Comparison of ENCODE assay signal across 37 cellular contexts in the genomic region with DNA sequence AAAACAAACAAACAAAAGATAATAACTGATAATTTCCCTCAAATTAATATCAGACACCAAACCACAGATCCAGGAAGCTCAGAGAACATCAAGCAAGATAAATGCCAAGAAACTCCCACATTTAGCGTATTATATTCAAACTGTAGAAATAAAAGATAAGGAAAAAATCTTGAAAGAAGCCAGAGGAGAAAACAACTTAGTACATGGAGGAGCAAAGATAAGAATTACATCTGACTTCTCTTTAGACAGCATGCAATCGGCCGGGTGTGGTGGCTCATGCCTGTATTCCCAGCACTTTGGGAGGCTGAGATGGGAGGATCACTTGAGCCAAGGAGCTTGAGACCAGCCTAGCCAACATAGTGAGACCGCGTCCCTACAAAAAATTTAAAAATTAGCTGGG. TPM values are rescaled to one million over a fixed set of nuclear protein-coding genes. Genes with fewer than 3 reads are reported as not detected.
"Had no signal": no experiment of that assay in that cellular context is flagged by ENCODE, and none has a peak within 500 bp of the region (broad histone marks: within the 10 kb centered on the region; RNA-seq: fewer than 3 reads in every experiment).

No MANE protein-coding gene starts in this region.

- H3K9me3 ChIP-seq: adrenal gland, ascending aorta, gastroesophageal sphincter, tibial nerve had no signal

- H3K9me3 Mint-ChIP-seq: activated naive CD4-positive, alpha-beta T cell treated with anti-CD3 and anti-CD28 coated beads for 36 hours; activated naive CD8-positive, alpha-beta T cell treated with anti-CD3 and anti-CD28 coated beads for 36 hours; effector memory CD8-positive, alpha-beta T cell; stimulated activated naive CD8-positive, alpha-beta T cell treated with anti-CD3 and anti-CD28 coated beads, Interleukin-15, amount 100 ng/mL, for 72 hours had no signal

- DNase-seq: activated CD4-positive, alpha-beta T cell treated with anti-CD3 and anti-CD28 coated beads for 1 hour; activated CD4-positive, alpha-beta T cell treated with anti-CD3 and anti-CD28 coated beads, Interleukin-2, amount 50 U/mL, for 1 hour; activated CD8-positive, alpha-beta memory T cell treated with anti-CD3 and anti-CD28 coated beads for 24 hours; activated CD8-positive, alpha-beta memory T cell treated with anti-CD3 and anti-CD28 coated beads, Interleukin-2, amount 50 U/mL, for 4 hours; activated effector memory CD4-positive, alpha-beta T cell treated with anti-CD3 and anti-CD28 coated beads, Interleukin-2, amount 50 U/mL, for 16 hours; activated naive CD4-positive, alpha-beta T cell treated with anti-CD3 and anti-CD28 coated beads for 36 hours; activated naive CD8-positive, alpha-beta T cell treated with anti-CD3 and anti-CD28 coated beads for 36 hours; activated T-cell treated with anti-CD3 and anti-CD28 coated beads, Interleukin-2, amount 50 U/mL, for 1 hour; adrenal gland; cortex of kidney; effector memory CD8-positive, alpha-beta T cell; hippocampal formation; kidney; left colon; midbrain; naive thymus-derived CD4-positive, alpha-beta T cell; stimulated activated CD4-positive, alpha-beta T cell treated with anti-CD3 and anti-CD28 coated beads, Interleukin-4, amount 100 ng/mL, for 24 hours; stimulated activated naive CD8-positive, alpha-beta T cell treated with anti-CD3 and anti-CD28 coated beads, Interleukin-15, amount 100 ng/mL, for 72 hours; substantia nigra had no signal

- H3K27me3 Mint-ChIP-seq: activated naive CD8-positive, alpha-beta T cell treated with anti-CD3 and anti-CD28 coated beads for 36 hours; brain; effector memory CD8-positive, alpha-beta T cell; naive thymus-derived CD4-positive, alpha-beta T cell; stimulated activated memory B cell treated with anti-CD40 and anti-IgM and Interleukin-4, amounts not matched to agents 10 μg/mL and 1 μg/mL and 100 μg/mL, for 72 hours; stimulated activated naive CD8-positive, alpha-beta T cell treated with anti-CD3 and anti-CD28 coated beads, Interleukin-15, amount 100 ng/mL, for 72 hours had no signal

- H3K27me3 ChIP-seq: adrenal gland, ascending aorta, gastroesophageal sphincter, tibial nerve had no signal

- ATAC-seq: effector memory CD8-positive, alpha-beta T cell; gastroesophageal sphincter; left colon; naive thymus-derived CD4-positive, alpha-beta T cell; sciatic nerve; stimulated activated memory B cell treated with anti-CD40 and anti-IgM and Interleukin-4, amounts not matched to agents 10 μg/mL and 1 μg/mL and 100 μg/mL, for 72 hours; stimulated activated naive CD8-positive, alpha-beta T cell treated with anti-CD3 and anti-CD28 coated beads, Interleukin-15, amount 100 ng/mL, for 72 hours; WTC11 had no signal

- H3K27ac Mint-ChIP-seq: activated naive CD4-positive, alpha-beta T cell treated with anti-CD3 and anti-CD28 coated beads for 36 hours; activated naive CD8-positive, alpha-beta T cell treated with anti-CD3 and anti-CD28 coated beads for 36 hours; stimulated activated memory B cell treated with anti-CD40 and anti-IgM and Interleukin-4, amounts not matched to agents 10 μg/mL and 1 μg/mL and 100 μg/mL, for 72 hours; stimulated activated naive CD8-positive, alpha-beta T cell treated with anti-CD3 and anti-CD28 coated beads, Interleukin-15, amount 100 ng/mL, for 72 hours; WTC11 had no signal

- H3K36me3 ChIP-seq: adrenal gland, ascending aorta had no signal

- H3K27ac ChIP-seq: adrenal gland, ascending aorta, gastroesophageal sphincter, skin epidermis, tibial nerve had no signal

- H3K4me1 ChIP-seq: adrenal gland, ascending aorta, gastroesophageal sphincter, tibial nerve had no signal

- H3K4me3 Mint-ChIP-seq: activated naive CD4-positive, alpha-beta T cell treated with anti-CD3 and anti-CD28 coated beads for 36 hours; activated naive CD8-positive, alpha-beta T cell treated with anti-CD3 and anti-CD28 coated beads for 36 hours; activated T-helper 1 cell treated with anti-CD3 and anti-CD28 coated beads, Interleukin-12 subunit alpha, Interleukin-12 subunit beta, Interleukin-2, Interleukin-4 antibody, amounts not matched to agents 30 ng/mL and 10 ng/mL and 1 ng/mL, durations not matched to agents 14 hours and 24 hours and 36 hours; brain; effector memory CD8-positive, alpha-beta T cell; stimulated activated memory B cell treated with anti-CD40 and anti-IgM and Interleukin-4, amounts not matched to agents 10 μg/mL and 1 μg/mL and 100 μg/mL, for 72 hours; stimulated activated naive CD8-positive, alpha-beta T cell treated with anti-CD3 and anti-CD28 coated beads, Interleukin-15, amount 100 ng/mL, for 72 hours; WTC11 had no signal

- H3K36me3 Mint-ChIP-seq: activated naive CD8-positive, alpha-beta T cell treated with anti-CD3 and anti-CD28 coated beads for 36 hours; WTC11 had no signal

- H3K4me3 ChIP-seq: adrenal gland, ascending aorta, gastroesophageal sphincter, skin epidermis, tibial nerve had no signal

RNA-seq across cellular contexts. Expression of gene MLANA, which starts 17.2 kb away (rescaled TPM):
- total RNA-seq: activated naive CD4-positive, alpha-beta T cell treated with anti-CD3 and anti-CD28 coated beads for 36 hours; activated naive CD8-positive, alpha-beta T cell treated with anti-CD3 and anti-CD28 coated beads for 36 hours; activated T-helper 1 cell treated with anti-CD3 and anti-CD28 coated beads, Interleukin-12 subunit alpha, Interleukin-12 subunit beta, Interleukin-2, Interleukin-4 antibody, amounts not matched to agents 30 ng/mL and 10 ng/mL and 1 ng/mL, durations not matched to agents 14 hours and 24 hours and 36 hours; adrenal gland; ascending aorta; cardiac septum; chondrocyte; endothelial cell of umbilical vein; fibroblast of lung; fibroblast of villous mesenchyme; gastroesophageal sphincter; kidney; left colon; naive thymus-derived CD4-positive, alpha-beta T cell; osteocyte; posterior vena cava; sciatic nerve; T-helper 1 cell treated with Interleukin-12 subunit alpha and Interleukin-12 subunit beta and Interleukin-4 antibody, amounts not matched to agents 30 ng/mL and 1 ng/mL, for 36 hours; tibial nerve; WTC11 had no signal
- polyA plus RNA-seq: adrenal gland, endothelial cell of umbilical vein, esophagus, fibroblast of lung had no signal
